ENCODE assay signal across 3 cellular contexts in the genomic region with DNA sequence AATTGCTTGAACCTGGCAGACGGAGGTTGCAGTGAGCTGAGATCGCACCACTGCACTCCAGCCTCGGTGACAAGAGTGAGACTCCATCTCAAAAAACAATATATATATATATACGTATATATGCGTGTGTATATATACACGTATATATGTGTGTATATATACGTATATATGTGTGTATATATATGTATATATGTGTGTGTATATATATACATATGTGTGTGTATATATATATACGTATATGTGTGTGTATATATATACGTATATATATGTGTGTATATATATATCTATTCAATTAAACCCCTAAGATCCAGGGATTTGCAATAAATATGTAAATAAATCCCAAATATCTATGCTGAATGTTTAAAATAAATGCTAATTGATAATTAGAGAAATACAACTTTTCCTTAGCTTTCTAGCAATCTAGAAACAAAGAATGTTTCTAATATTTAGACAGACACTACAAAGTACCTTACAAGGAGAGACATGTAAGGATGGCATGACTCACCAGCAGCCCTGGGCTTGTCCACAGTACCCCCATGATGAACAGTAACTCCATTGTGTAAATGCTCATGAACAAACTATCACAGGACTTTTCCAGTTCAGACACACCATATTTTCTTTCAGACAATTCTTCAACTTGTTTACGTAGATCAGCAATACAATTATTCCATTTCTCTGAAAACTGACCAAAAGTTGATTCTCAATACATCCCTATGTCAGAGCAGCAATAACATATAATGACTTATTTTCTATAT. TPM values are rescaled to one million over a fixed set of nuclear protein-coding genes. Genes with fewer than 3 reads are reported as not detected.
"Had no signal": no experiment of that assay in that cellular context is flagged by ENCODE, and none has a peak within 500 bp of the region (broad histone marks: within the 10 kb centered on the region; RNA-seq: fewer than 3 reads in every experiment).

No MANE protein-coding gene starts in this region.

RNA-seq across cellular contexts. Expression of a gene that starts 39.1 kb away (rescaled TPM):
- total RNA-seq: activated B cell treated with CpG ODN at 0.5 μM for 24 hours; activated naive CD4-positive, alpha-beta T cell treated with anti-CD3 and anti-CD28 coated beads for 36 hours; T-helper 17 cell had no signal
